2 cellular contexts compared by ENCODE assay signal in the genomic region with DNA sequence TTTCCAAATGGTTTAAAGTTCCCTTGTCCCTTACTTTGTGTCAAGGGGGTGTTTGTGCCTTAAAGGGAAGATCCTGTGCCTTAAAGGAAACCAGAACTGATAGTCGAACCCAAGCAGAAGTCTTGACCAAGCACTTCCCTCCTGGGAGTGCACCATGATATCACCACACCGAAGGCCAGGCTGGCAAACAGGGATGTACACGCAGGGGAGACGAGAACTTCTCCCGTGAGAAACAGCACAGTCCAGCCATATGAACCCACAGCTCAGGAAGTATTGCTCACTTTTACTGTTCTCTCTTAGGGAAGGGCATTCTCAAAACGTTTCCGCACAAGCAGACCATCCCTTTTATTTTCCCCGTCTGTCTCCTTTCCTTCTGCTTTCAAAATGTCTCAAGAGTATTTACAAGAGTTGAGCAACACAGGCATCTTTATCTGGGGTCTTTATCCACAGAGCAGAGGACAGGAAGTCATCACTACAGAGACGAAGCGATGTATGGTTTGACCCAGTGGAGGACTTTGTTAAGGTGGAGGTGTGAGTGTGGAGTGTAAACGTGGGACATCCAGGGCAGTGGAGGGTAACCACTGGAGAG.
TF ChIP-seq lines count a peak whose summit lies in the region.

No MANE protein-coding gene starts in this region.

TF ChIP-seq in SK-N-SH, 30 proteins besides CTCF, POLR2A, EP300 and RAD21 (continued from another document):
- TF ChIP-seq, protein P1, sequence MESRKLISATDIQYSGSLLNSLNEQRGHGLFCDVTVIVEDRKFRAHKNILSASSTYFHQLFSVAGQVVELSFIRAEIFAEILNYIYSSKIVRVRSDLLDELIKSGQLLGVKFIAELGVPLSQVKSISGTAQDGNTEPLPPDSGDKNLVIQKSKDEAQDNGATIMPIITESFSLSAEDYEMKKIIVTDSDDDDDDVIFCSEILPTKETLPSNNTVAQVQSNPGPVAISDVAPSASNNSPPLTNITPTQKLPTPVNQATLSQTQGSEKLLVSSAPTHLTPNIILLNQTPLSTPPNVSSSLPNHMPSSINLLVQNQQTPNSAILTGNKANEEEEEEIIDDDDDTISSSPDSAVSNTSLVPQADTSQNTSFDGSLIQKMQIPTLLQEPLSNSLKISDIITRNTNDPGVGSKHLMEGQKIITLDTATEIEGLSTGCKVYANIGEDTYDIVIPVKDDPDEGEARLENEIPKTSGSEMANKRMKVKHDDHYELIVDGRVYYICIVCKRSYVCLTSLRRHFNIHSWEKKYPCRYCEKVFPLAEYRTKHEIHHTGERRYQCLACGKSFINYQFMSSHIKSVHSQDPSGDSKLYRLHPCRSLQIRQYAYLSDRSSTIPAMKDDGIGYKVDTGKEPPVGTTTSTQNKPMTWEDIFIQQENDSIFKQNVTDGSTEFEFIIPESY (IDR thresholded peaks at IDR 0.05; ENCODE audit: borderline replicate concordance, low read depth) = no peak
- TF ChIP-seq JUND (IDR thresholded peaks at IDR 0.05) (no peak), TAF1 (IDR thresholded peaks at IDR 0.05; ENCODE audit: borderline replicate concordance, low read depth, low read length) (no peak), GABPA (IDR thresholded peaks at IDR 0.05; ENCODE audit: low read depth) (no peak), ELF1 (IDR thresholded peaks at IDR 0.05) (no peak), MEF2A (IDR thresholded peaks at IDR 0.05; ENCODE audit: borderline replicate concordance, low read depth) (no peak), NFIC (IDR thresholded peaks at IDR 0.05; ENCODE audit: borderline replicate concordance) (no peak), NRF1 (IDR thresholded peaks at IDR 0.05; ENCODE audit: low read depth, low read length) (no peak), SIN3A (IDR thresholded peaks at IDR 0.05; ENCODE audit: borderline replicate concordance, low read depth, low read length) (no peak), SMC3 (IDR thresholded peaks at IDR 0.05; ENCODE audit: low read depth, low read length) (no peak), EZH2phosphoT487 (IDR thresholded peaks at IDR 0.05; ENCODE audit: borderline replicate concordance, low read depth) (no peak), TCF12 (IDR thresholded peaks at IDR 0.05) (no peak), POLR2AphosphoS5 (IDR thresholded peaks at IDR 0.05; ENCODE audit: low read depth, low read length) (no peak), FOXM1 (IDR thresholded peaks at IDR 0.05; ENCODE audit: low read depth) (no peak), TEAD4 (IDR thresholded peaks at IDR 0.05; ENCODE audit: borderline replicate concordance, insufficient read depth) (no peak), RCOR1 (IDR thresholded peaks at IDR 0.05; ENCODE audit: low read length) (no peak)
- TF ChIP-seq, protein P2, sequence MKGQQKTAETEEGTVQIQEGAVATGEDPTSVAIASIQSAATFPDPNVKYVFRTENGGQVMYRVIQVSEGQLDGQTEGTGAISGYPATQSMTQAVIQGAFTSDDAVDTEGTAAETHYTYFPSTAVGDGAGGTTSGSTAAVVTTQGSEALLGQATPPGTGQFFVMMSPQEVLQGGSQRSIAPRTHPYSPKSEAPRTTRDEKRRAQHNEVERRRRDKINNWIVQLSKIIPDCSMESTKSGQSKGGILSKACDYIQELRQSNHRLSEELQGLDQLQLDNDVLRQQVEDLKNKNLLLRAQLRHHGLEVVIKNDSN (IDR thresholded peaks at IDR 0.05; ENCODE audit: borderline replicate concordance, low read depth) = no peak
- TF ChIP-seq, protein P3, sequence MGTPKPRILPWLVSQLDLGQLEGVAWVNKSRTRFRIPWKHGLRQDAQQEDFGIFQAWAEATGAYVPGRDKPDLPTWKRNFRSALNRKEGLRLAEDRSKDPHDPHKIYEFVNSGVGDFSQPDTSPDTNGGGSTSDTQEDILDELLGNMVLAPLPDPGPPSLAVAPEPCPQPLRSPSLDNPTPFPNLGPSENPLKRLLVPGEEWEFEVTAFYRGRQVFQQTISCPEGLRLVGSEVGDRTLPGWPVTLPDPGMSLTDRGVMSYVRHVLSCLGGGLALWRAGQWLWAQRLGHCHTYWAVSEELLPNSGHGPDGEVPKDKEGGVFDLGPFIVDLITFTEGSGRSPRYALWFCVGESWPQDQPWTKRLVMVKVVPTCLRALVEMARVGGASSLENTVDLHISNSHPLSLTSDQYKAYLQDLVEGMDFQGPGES (IDR thresholded peaks at IDR 0.05; ENCODE audit: low read depth, low read length) = no peak

TF ChIP-seq in SK-N-SH treated with all-trans-retinoic acid at 6 μM for 48 hours, 23 proteins besides CTCF, POLR2A, EP300 and RAD21 (continued from another document):
- TF ChIP-seq, protein P4, sequence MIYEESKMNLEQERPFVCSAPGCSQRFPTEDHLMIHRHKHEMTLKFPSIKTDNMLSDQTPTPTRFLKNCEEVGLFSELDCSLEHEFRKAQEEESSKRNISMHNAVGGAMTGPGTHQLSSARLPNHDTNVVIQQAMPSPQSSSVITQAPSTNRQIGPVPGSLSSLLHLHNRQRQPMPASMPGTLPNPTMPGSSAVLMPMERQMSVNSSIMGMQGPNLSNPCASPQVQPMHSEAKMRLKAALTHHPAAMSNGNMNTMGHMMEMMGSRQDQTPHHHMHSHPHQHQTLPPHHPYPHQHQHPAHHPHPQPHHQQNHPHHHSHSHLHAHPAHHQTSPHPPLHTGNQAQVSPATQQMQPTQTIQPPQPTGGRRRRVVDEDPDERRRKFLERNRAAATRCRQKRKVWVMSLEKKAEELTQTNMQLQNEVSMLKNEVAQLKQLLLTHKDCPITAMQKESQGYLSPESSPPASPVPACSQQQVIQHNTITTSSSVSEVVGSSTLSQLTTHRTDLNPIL (CRISPR knock-in tag; IDR thresholded peaks at IDR 0.05; ENCODE audit: low read depth) = no peak
- TF ChIP-seq, protein P5, sequence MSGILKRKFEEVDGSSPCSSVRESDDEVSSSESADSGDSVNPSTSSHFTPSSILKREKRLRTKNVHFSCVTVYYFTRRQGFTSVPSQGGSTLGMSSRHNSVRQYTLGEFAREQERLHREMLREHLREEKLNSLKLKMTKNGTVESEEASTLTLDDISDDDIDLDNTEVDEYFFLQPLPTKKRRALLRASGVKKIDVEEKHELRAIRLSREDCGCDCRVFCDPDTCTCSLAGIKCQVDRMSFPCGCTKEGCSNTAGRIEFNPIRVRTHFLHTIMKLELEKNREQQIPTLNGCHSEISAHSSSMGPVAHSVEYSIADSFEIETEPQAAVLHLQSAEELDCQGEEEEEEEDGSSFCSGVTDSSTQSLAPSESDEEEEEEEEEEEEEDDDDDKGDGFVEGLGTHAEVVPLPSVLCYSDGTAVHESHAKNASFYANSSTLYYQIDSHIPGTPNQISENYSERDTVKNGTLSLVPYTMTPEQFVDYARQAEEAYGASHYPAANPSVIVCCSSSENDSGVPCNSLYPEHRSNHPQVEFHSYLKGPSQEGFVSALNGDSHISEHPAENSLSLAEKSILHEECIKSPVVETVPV (CRISPR knock-in tag; IDR thresholded peaks at IDR 0.05) = no peak
- TF ChIP-seq ESRRG (CRISPR knock-in tag; IDR thresholded peaks at IDR 0.05) = no peak
- no peak for TF ChIP-seq BACH2 (CRISPR knock-in tag; IDR thresholded peaks at IDR 0.05; ENCODE audit: borderline replicate concordance)
- no peak for TF ChIP-seq ZNF70 (CRISPR knock-in tag; IDR thresholded peaks at IDR 0.05)
- TF ChIP-seq, protein P6, sequence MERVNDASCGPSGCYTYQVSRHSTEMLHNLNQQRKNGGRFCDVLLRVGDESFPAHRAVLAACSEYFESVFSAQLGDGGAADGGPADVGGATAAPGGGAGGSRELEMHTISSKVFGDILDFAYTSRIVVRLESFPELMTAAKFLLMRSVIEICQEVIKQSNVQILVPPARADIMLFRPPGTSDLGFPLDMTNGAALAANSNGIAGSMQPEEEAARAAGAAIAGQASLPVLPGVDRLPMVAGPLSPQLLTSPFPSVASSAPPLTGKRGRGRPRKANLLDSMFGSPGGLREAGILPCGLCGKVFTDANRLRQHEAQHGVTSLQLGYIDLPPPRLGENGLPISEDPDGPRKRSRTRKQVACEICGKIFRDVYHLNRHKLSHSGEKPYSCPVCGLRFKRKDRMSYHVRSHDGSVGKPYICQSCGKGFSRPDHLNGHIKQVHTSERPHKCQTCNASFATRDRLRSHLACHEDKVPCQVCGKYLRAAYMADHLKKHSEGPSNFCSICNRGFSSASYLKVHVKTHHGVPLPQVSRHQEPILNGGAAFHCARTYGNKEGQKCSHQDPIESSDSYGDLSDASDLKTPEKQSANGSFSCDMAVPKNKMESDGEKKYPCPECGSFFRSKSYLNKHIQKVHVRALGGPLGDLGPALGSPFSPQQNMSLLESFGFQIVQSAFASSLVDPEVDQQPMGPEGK (CRISPR knock-in tag; IDR thresholded peaks at IDR 0.05; ENCODE audit: borderline replicate concordance) = no peak
- TF ChIP-seq PPARA (CRISPR knock-in tag; IDR thresholded peaks at IDR 0.05; ENCODE audit: borderline replicate concordance) = no peak
- TF ChIP-seq CSDC2 (CRISPR knock-in tag; IDR thresholded peaks at IDR 0.05) = no peak
- no peak for TF ChIP-seq OSR1 (CRISPR knock-in tag; IDR thresholded peaks at IDR 0.05)
- no peak for TF ChIP-seq TOX (CRISPR knock-in tag; IDR thresholded peaks at IDR 0.05; ENCODE audit: borderline replicate concordance)
- no peak for TF ChIP-seq ARNTL (CRISPR knock-in tag; IDR thresholded peaks at IDR 0.05; ENCODE audit: borderline replicate concordance, low read depth)
- no peak for TF ChIP-seq SNAI2 (CRISPR knock-in tag; IDR thresholded peaks at IDR 0.05)
- TF ChIP-seq ZNF8 (CRISPR knock-in tag; IDR thresholded peaks at IDR 0.05) = no peak
